In genomic region chr10:101778151-101778780, GRCh38 we compare ENCODE assay signal across 12 cellular contexts. TPM values are rescaled to one million over a fixed set of nuclear protein-coding genes. Genes with fewer than 3 reads are reported as not detected.
DNase-seq lines count a peak whose midpoint lies in the region; ATAC-seq, FAIRE-seq and TF ChIP-seq lines count a peak whose summit lies in the region.
"Had no signal": no experiment of that assay in that cellular context is flagged by ENCODE, and none has a peak within 500 bp of the region (broad histone marks: within the 10 kb centered on the region; RNA-seq: fewer than 3 reads in every experiment).

No MANE protein-coding gene starts in this region.

- H3K4me1 ChIP-seq in NT2/D1 (ENCODE audit: insufficient read depth, insufficient read length) = peaks cover 20% of the 10 kb centered on the region
- peaks cover 30% of the 10 kb centered on the region for H3K4me1 ChIP-seq in hepatocyte (ENCODE audit: insufficient read depth)
- H3K4me1 ChIP-seq in parathyroid adenoma = peaks cover 26% of the 10 kb centered on the region
- H3K4me1 ChIP-seq in uterus = peaks cover 0 to 33% of the 10 kb centered on the region in 2 donors

- WGBS in hepatocyte (ENCODE audit: low lambda C conversion rate, missing lambda C conversion rate) = 51% methylated on average over 9 of the region's 12 CpGs

- DNase-seq in GM12891 (ENCODE audit: insufficient read length, low spot score) (no peak), NT2/D1 (ENCODE audit: low read depth, low spot score) (no peak), hepatocyte (ENCODE audit: low spot score) (no peak), uterus (no peak), dermis blood vessel endothelial cell (no peak)
- DNase-seq: activated CD4-positive, CD25-positive, alpha-beta regulatory T cell; effector CD8-positive, alpha-beta T cell; stimulated activated CD4-positive, alpha-beta T cell treated with anti-CD3 and anti-CD28 coated beads, Interleukin-4, amount 100 ng/mL, for 4 hours had no signal

- H3K4me2 ChIP-seq in hepatocyte = peak overlapping the region; percentile 95
- peak overlapping the region; percentile 61 for H3K4me2 ChIP-seq in parathyroid adenoma (ENCODE audit: low read length)

- H2AFZ ChIP-seq in hepatocyte = no peak overlapping the region
- no peak overlapping the region for H2AFZ ChIP-seq in parathyroid adenoma

- H3K27ac ChIP-seq in hepatocyte = no peak overlapping the region
- H3K27ac ChIP-seq in parathyroid adenoma = no peak overlapping the region
- no peak overlapping the region for H3K27ac ChIP-seq in uterus
- H3K27ac ChIP-seq: RWPE1, thoracic aorta had no signal

- TF ChIP-seq POLR2A in GM12891 (IDR thresholded peaks at IDR 0.05; ENCODE audit: low read depth, low read length) (no peak), uterus (IDR thresholded peaks at IDR 0.05) (no peak)

- ATAC-seq in GM21515 (IDR thresholded peaks at IDR 0.05; ENCODE audit: unreplicated experiment) = no peak

- no peaks in the 10 kb centered on the region for H3K9me2 ChIP-seq in hepatocyte (replicated peaks; ENCODE audit: insufficient read depth)

- no peaks in the 10 kb centered on the region for H4K20me1 ChIP-seq in hepatocyte (ENCODE audit: insufficient read depth, poor library complexity, severe bottlenecking)

- intact Hi-C loops in uterus (cut with DNase I; ENCODE audit: low total_unique reads) = loop anchor here (10.0 kb wide), 1 partner anchor 173 kb away; no protein-coding TSS in a partner anchor

- H3K36me3 ChIP-seq in NT2/D1 (ENCODE audit: insufficient read depth, insufficient read length, low read length) (peaks cover 24% of the 10 kb centered on the region), hepatocyte (replicated peaks; ENCODE audit: insufficient read depth, low read depth) (no peaks in the 10 kb centered on the region), parathyroid adenoma (ENCODE audit: control insufficient read depth, insufficient read depth, low read length) (no peaks in the 10 kb centered on the region), uterus (no peaks in the 10 kb centered on the region)
- H3K36me3 ChIP-seq: thoracic aorta had no signal

- H3K27me3 ChIP-seq in NT2/D1 (ENCODE audit: insufficient read depth, insufficient read length) (peaks cover 47% of the 10 kb centered on the region), hepatocyte (peaks cover 57% of the 10 kb centered on the region), parathyroid adenoma (ENCODE audit: control insufficient read depth, insufficient read depth, low read length) (peaks cover 3% of the 10 kb centered on the region), uterus (peaks cover 20 to 23% of the 10 kb centered on the region in 2 donors)

- H3K4me3 ChIP-seq in NT2/D1 (ENCODE audit: insufficient read length, low read depth) = peak overlapping the region; percentile 19
- no peak overlapping the region for H3K4me3 ChIP-seq in hepatocyte
- no peak overlapping the region for H3K4me3 ChIP-seq in parathyroid adenoma (ENCODE audit: low read depth, low read length)
- no peak overlapping the region for H3K4me3 ChIP-seq in uterus

- peaks cover 8% of the 10 kb centered on the region; the same call in 1 of the 2 replicates for H3K9me3 ChIP-seq in NT2/D1 (ENCODE audit: insufficient read depth, low read length)
- H3K9me3 ChIP-seq in hepatocyte (ENCODE audit: low read depth) = no peaks in the 10 kb centered on the region
- H3K9me3 ChIP-seq in parathyroid adenoma (ENCODE audit: control insufficient read depth, low read length) = no peaks in the 10 kb centered on the region
- H3K9me3 ChIP-seq in uterus = no peaks in the 10 kb centered on the region
- H3K9me3 ChIP-seq: thoracic aorta had no signal

- TF ChIP-seq CTCF in hepatocyte (IDR thresholded peaks at IDR 0.05; ENCODE audit: poor library complexity) (no peak), parathyroid adenoma (IDR thresholded peaks at IDR 0.05) (no peak), uterus (IDR thresholded peaks at IDR 0.05) (no peak)

- H3K9ac ChIP-seq in NT2/D1 (ENCODE audit: insufficient read length, low read depth) (no peak overlapping the region), parathyroid adenoma (no peak overlapping the region)

- H3K79me2 ChIP-seq in hepatocyte = no peaks in the 10 kb centered on the region
- no peaks in the 10 kb centered on the region for H3K79me2 ChIP-seq in parathyroid adenoma

- FAIRE-seq in GM12891 (lab: Jason Lieb, UNC) = peak; percentile 70

TF ChIP-seq in GM12891, 5 proteins besides CTCF, POLR2A, EP300 and RAD21:
- TF ChIP-seq POU2F2 (IDR thresholded peaks at IDR 0.05; ENCODE audit: low read depth, low read length) (no peak), SPI1 (IDR thresholded peaks at IDR 0.05; ENCODE audit: low read depth, low read length) (no peak), PAX5 (IDR thresholded peaks at IDR 0.05; ENCODE audit: insufficient read depth, low read length, severe bottlenecking) (no peak), TAF1 (IDR thresholded peaks at IDR 0.05; ENCODE audit: low read depth, low read length) (no peak), POLR2AphosphoS5 (IDR thresholded peaks at IDR 0.05; ENCODE audit: low read depth, low read length) (no peak)

RNA-seq across cellular contexts. Expression of gene FGF8, which starts 2.4 kb away (rescaled TPM):
- polyA plus RNA-seq in GM12891 (2012; ENCODE audit: low read depth, missing spikeins) = 0.15 TPM
- total RNA-seq in hepatocyte (not detected in 2 replicates), uterus (not detected), dermis blood vessel endothelial cell (not detected in 2 replicates)
- polyA plus RNA-seq in hepatocyte = not detected in 2 replicates
- total RNA-seq: thoracic aorta had no signal

RNA-seq across cellular contexts. Expression of gene NPM3, which starts 5.0 kb away (rescaled TPM):
- polyA plus RNA-seq in GM12891 (2012; ENCODE audit: low read depth, missing spikeins) = 80.2 TPM
- total RNA-seq in hepatocyte = 69.4 and 71.6 TPM in 2 replicates
- polyA plus RNA-seq in hepatocyte = 4.0 and 5.1 TPM in 2 replicates
- 100 to 1,000 TPM in 1 of 4 donors, 10 to 100 TPM in 3; 11.0 to 122 (median 38.0) TPM for total RNA-seq in uterus
- 92.8 and 96.7 TPM in 2 replicates for total RNA-seq in dermis blood vessel endothelial cell

RNA-seq across cellular contexts. Expression of gene OGA, which starts 40.0 kb away (rescaled TPM):
- 67.5 TPM for polyA plus RNA-seq in GM12891 (2012; ENCODE audit: low read depth, missing spikeins)
- total RNA-seq in hepatocyte (66.4 and 76.8 TPM in 2 replicates), uterus (100 to 1,000 TPM in 3 of 4 donors, 10 to 100 TPM in 1; 63.5 to 181 (median 156) TPM), dermis blood vessel endothelial cell (96.1 and 99.1 TPM in 2 replicates)
- polyA plus RNA-seq in hepatocyte = 46.1 and 55.7 TPM in 2 replicates
